8 cellular contexts compared by ENCODE assay signal in genomic region chr15:99249270-99249817, GRCh38. TPM values are rescaled to one million over a fixed set of nuclear protein-coding genes. Genes with fewer than 3 reads are reported as not detected.
DNase-seq lines count a peak whose midpoint lies in the region; ATAC-seq and TF ChIP-seq lines count a peak whose summit lies in the region.

Gene TTC23 (minus strand): TSS chr15:99249581. CDS start chr15:99228712, 20,869 bp downstream.

- no peaks in the 10 kb centered on the region for H3K9me3 ChIP-seq in spleen

- no peaks in the 10 kb centered on the region for H3K27me3 ChIP-seq in spleen (replicated peaks in 1 of 7)

- H3K36me3 ChIP-seq in spleen: no peaks in the 10 kb centered on the region

- DNase-seq in ELF-1 (ENCODE audit: low read depth, low spot score) (peak; percentile 51), NCI-H2227 (lab: John Stamatoyannopoulos, UW; ENCODE audit: unreplicated experiment) (peak; percentile 46), choroid plexus epithelial cell (ENCODE audit: low read depth) (peak; percentile 91), kidney glomerular epithelial cell (lab: John Stamatoyannopoulos, UW) (peak; percentile 98), spleen (no peak), activated gamma-delta T cell treated with Interleukin-2 at 50 U/mL for 16 hours (no peak)

- peak within 1 kb of the TSS; percentile 73 for H3K4me3 ChIP-seq in choroid plexus epithelial cell (ENCODE audit: low read depth, low read length)
- H3K4me3 ChIP-seq in spleen: peak within 1 kb of the TSS; percentile 40 to 80 (median 70)

- 5 to 26% (median 9%) methylated on average over 12 of the region's 12 CpGs for WGBS in spleen, 5 donors

- peaks cover 9 to 60% (median 46%) of the 10 kb centered on the region in 6 donors for H3K4me1 ChIP-seq in spleen

- no peak for TF ChIP-seq CTCF in choroid plexus epithelial cell (conservative IDR thresholded peaks at IDR 0.05; ENCODE audit: low read depth, low read length)
- no peak for TF ChIP-seq CTCF in spleen (IDR thresholded peaks at IDR 0.05 in 8 of 11, conservative IDR thresholded peaks at IDR 0.05 in 3 of 11)

- H3K27ac ChIP-seq in spleen: peak within 1 kb of the TSS; percentile 32 to 92 (median 88)

- intact Hi-C loops in spleen (cut with DNase I; ENCODE audit: low total_unique reads): no loop called here

- no peak for TF ChIP-seq POLR2A in spleen (IDR thresholded peaks at IDR 0.05)

- no peak for ATAC-seq in HG03565 (IDR thresholded peaks at IDR 0.05; ENCODE audit: unreplicated experiment)
- no peak for ATAC-seq in GM18858 (IDR thresholded peaks at IDR 0.05; ENCODE audit: unreplicated experiment)

RNA-seq across cellular contexts. Expression of gene TTC23, which starts in this region (rescaled TPM):
- total RNA-seq in spleen: 10 to 100 TPM in 6 of 7 donors, 1 to 10 TPM in 1; 9.5 to 17.0 (median 14.2) TPM
- polyA plus RNA-seq in spleen: 1 to 10 TPM; 3.6 to 5.6 (median 3.7) TPM

Comparison
In these comparisons a context has a peak if more than half of its experiments do, and no peak if none do; other contexts are left out.
1. DNase-seq: peak in ELF-1 (single experiment), NCI-H2227 (single experiment), choroid plexus epithelial cell (single experiment) and kidney glomerular epithelial cell (single experiment); none in spleen (single experiment) and activated gamma-delta T cell treated with Interleukin-2 at 50 U/mL for 16 hours (single experiment).